In the genomic region with DNA sequence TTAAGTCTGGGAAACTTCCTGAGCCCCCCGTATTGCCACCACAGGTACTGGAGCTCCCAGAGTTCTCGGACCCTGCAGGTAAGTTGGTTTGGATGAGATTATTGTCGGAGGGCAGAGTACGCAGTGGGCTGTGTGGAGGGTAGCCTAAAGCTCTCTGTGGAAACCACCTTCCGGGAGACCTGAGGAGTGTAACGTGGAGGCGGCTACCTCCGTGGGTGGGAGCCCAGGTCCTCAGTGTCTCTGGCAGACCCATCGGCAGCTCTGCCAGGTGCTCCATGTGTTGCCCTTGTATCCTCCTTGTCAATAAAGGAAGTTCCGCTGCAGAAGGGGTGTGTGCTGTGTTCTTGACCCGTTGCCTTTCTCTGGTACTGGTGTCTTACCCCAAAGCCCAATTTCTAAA, we compare ENCODE assay signal across 17 cellular contexts.
DNase-seq lines count a peak whose midpoint lies in the region; ATAC-seq and TF ChIP-seq lines count a peak whose summit lies in the region.
"Had no signal": no experiment of that assay in that cellular context is flagged by ENCODE, and none has a peak within 500 bp of the region (broad histone marks: within the 10 kb centered on the region; RNA-seq: fewer than 3 reads in every experiment).

No MANE protein-coding gene starts in this region.

- no peak for TF ChIP-seq POLR2A in spleen (IDR thresholded peaks at IDR 0.05)

- no peak overlapping the region for H3K23ac ChIP-seq in mesendoderm (ENCODE audit: low read length)

- H3K9me3 ChIP-seq in spleen (no peaks in the 10 kb centered on the region), WERI-Rb-1 (ENCODE audit: severe bottlenecking) (no peaks in the 10 kb centered on the region)
- H3K9me3 ChIP-seq: A549 had no signal

- H3K18ac ChIP-seq in mesendoderm (ENCODE audit: low read length), result no peak overlapping the region

- H3K79me2 ChIP-seq in mesendoderm (ENCODE audit: control insufficient read depth, insufficient read depth, low read length), result no peaks in the 10 kb centered on the region

- H3K36me3 ChIP-seq in spleen (peaks cover 6 to 95% (median 38%) of the 10 kb centered on the region in 6 donors), WERI-Rb-1 (peaks cover 10% of the 10 kb centered on the region; the same call in 1 of the 2 replicates), mesendoderm (ENCODE audit: control insufficient read depth, insufficient read depth, low read length) (no peaks in the 10 kb centered on the region)

- no peak overlapping the region for H3K56ac ChIP-seq in mesendoderm (ENCODE audit: low read length)

- no peaks in the 10 kb centered on the region for H3K79me1 ChIP-seq in mesendoderm (ENCODE audit: low read length)

- intact Hi-C loops in spleen (cut with DNase I; ENCODE audit: low total_unique reads), result no loop called here

- no peak overlapping the region for H3K4ac ChIP-seq in mesendoderm (ENCODE audit: low read depth, low read length)

- H4K8ac ChIP-seq in mesendoderm (ENCODE audit: low read depth, low read length), result no peak overlapping the region

- H3K4me1 ChIP-seq in spleen, result no peaks in the 10 kb centered on the region
- H3K4me1 ChIP-seq in mesendoderm (ENCODE audit: control insufficient read depth, low read depth, low read length), result no peaks in the 10 kb centered on the region
- H3K4me1 ChIP-seq: A549 had no signal

- TF ChIP-seq CTCF in spleen (IDR thresholded peaks at IDR 0.05 in 8 of 11, conservative IDR thresholded peaks at IDR 0.05 in 3 of 11) (no peak), WERI-Rb-1 (IDR thresholded peaks at IDR 0.05; ENCODE audit: low read depth, low read length) (no peak)

- no peak overlapping the region for H3K4me3 ChIP-seq in spleen
- H3K4me3 ChIP-seq in WERI-Rb-1 (ENCODE audit: low read depth, low read length), result no peak overlapping the region
- H3K4me3 ChIP-seq in mesendoderm (ENCODE audit: low read length), result no peak overlapping the region
- H3K4me3 ChIP-seq: A549; BLaER1 treated with 17β-estradiol and CSF1 and Interleukin-3, amounts not matched to agents 10 nM and 100 nM had no signal

- no peak overlapping the region for H3K27ac ChIP-seq in spleen
- H3K27ac ChIP-seq in WERI-Rb-1, result no peak overlapping the region
- no peak overlapping the region for H3K27ac ChIP-seq in mesendoderm (ENCODE audit: low read depth, low read length)
- H3K27ac ChIP-seq: 22Rv1; A549; BLaER1 treated with 17β-estradiol and CSF1 and Interleukin-3, amounts not matched to agents 10 nM and 100 nM; C4-2B had no signal

- H3K9ac ChIP-seq in mesendoderm (ENCODE audit: low read length), result no peak overlapping the region
- H3K9ac ChIP-seq: BLaER1 treated with 17β-estradiol and CSF1 and Interleukin-3, amounts not matched to agents 10 nM and 100 nM had no signal

- no peaks in the 10 kb centered on the region for H3K27me3 ChIP-seq in spleen (replicated peaks in 1 of 7)
- no peaks in the 10 kb centered on the region for H3K27me3 ChIP-seq in WERI-Rb-1 (ENCODE audit: insufficient read depth, low read depth, severe bottlenecking)
- H3K27me3 ChIP-seq in mesendoderm (ENCODE audit: insufficient read depth, low read length, poor library complexity), result no peaks in the 10 kb centered on the region
- H3K27me3 ChIP-seq: BLaER1 treated with 17β-estradiol and CSF1 and Interleukin-3, amounts not matched to agents 10 nM and 100 nM had no signal

- 91 to 99% (median 96%) methylated on average over 11 of the region's 11 CpGs for WGBS in spleen, 5 donors
- WGBS in mesendoderm (ENCODE audit: extremely low coverage, insufficient coverage, low lambda C conversion rate), result no CpG with 5 or more reads among the region's 11 CpGs

- no peak for ATAC-seq in HG03039 (IDR thresholded peaks at IDR 0.05; ENCODE audit: unreplicated experiment)
- ATAC-seq: A549 had no signal

- H4K5ac ChIP-seq in mesendoderm (ENCODE audit: low read length), result no peak overlapping the region

- H2BK15ac ChIP-seq in mesendoderm (replicated peaks; ENCODE audit: low read depth), result no peak overlapping the region

- H3K4me2 ChIP-seq in mesendoderm (ENCODE audit: low read length), result no peak overlapping the region
- H3K4me2 ChIP-seq: A549; BLaER1 treated with 17β-estradiol and CSF1 and Interleukin-3, amounts not matched to agents 10 nM and 100 nM had no signal

- DNase-seq in activated effector memory CD4-positive, alpha-beta T cell treated with anti-CD3 and anti-CD28 coated beads, Interleukin-2, amount 50 U/mL, for 16 hours, result peak; percentile 34
- no peak for DNase-seq in activated effector memory CD4-positive, alpha-beta T cell treated with Interleukin-2 at 50 U/mL for 16 hours
- peak; percentile 51 for DNase-seq in mesenteric fat pad (ENCODE audit: low spot score)
- DNase-seq in spleen, result peak; percentile 64
- DNase-seq in WERI-Rb-1, result no peak
- no peak for DNase-seq in mesendoderm
- DNase-seq: AML-193; CD4-positive, alpha-beta memory T cell; CD8-positive, alpha-beta memory T cell; COR-L47; DMS 273 treated with DMSO at 0.1 percent for 48 hours; GF-D8 had no signal

- no peak overlapping the region for H2BK5ac ChIP-seq in mesendoderm (ENCODE audit: low read length)

- no peak overlapping the region for H2BK120ac ChIP-seq in mesendoderm (ENCODE audit: low read depth, low read length)

- no peak overlapping the region for H2AK5ac ChIP-seq in mesendoderm (ENCODE audit: low read length)

Comparison
In these comparisons a context has a peak if more than half of its experiments do, and no peak if none do; other contexts are left out.
1. DNase-seq: peak in activated effector memory CD4-positive, alpha-beta T cell treated with anti-CD3 and anti-CD28 coated beads, Interleukin-2, amount 50 U/mL, for 16 hours (single experiment), mesenteric fat pad (single experiment) and spleen (single experiment); none in activated effector memory CD4-positive, alpha-beta T cell treated with Interleukin-2 at 50 U/mL for 16 hours (single experiment), WERI-Rb-1 (single experiment) and mesendoderm (single experiment).